In the genomic region with DNA sequence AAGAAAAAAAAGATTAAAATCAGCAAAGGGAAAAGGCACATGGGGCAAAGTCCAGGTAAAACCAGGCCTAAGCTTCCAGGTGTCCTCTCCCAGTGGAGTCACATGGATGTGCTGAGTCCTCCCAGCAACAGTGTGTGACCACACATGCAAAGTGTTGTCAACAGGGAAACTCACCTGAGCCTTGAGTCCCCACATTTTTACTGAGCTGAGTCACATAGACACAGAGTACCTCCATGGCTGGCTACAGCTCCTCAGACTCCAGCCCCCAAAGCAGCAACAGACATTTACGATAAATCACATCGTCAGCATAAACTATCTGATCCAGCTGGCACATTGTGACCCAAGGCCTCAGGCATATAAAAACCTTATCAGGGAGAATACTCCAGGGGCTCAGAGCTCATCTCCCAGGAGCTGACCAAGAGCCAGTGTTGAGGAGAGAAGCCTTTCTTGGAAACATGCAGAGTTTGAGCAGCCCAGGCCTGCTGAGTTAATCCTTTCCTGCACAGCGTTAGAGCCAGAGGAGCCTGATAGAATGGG, we compare ENCODE assay signal across 3 cellular contexts.
TF ChIP-seq lines count a peak whose summit lies in the region.

No MANE protein-coding gene starts in this region.

TF ChIP-seq in GM23338, 12 proteins besides CTCF, POLR2A, EP300 and RAD21 (continued from another document):
- TF ChIP-seq EZH2 (IDR thresholded peaks at IDR 0.05; ENCODE audit: low read depth, unreplicated experiment) (no peak), CREB1 (CRISPR knock-in tag; IDR thresholded peaks at IDR 0.05; ENCODE audit: low read depth) (no peak), ZNF331 (CRISPR knock-in tag; IDR thresholded peaks at IDR 0.05; ENCODE audit: low read depth) (no peak), NANOG (IDR thresholded peaks at IDR 0.05; ENCODE audit: borderline replicate concordance) (no peak), JUNB (IDR thresholded peaks at IDR 0.05; ENCODE audit: unreplicated experiment) (no peak), ZNF114 (CRISPR knock-in tag; IDR thresholded peaks at IDR 0.05) (no peak), EZH2phosphoT487 (IDR thresholded peaks at IDR 0.05; ENCODE audit: unreplicated experiment) (no peak), STAT1 (IDR thresholded peaks at IDR 0.05; ENCODE audit: unreplicated experiment) (no peak), POLR2AphosphoS5 (IDR thresholded peaks at IDR 0.05; ENCODE audit: low read depth) (no peak)
- TF ChIP-seq, protein P1, sequence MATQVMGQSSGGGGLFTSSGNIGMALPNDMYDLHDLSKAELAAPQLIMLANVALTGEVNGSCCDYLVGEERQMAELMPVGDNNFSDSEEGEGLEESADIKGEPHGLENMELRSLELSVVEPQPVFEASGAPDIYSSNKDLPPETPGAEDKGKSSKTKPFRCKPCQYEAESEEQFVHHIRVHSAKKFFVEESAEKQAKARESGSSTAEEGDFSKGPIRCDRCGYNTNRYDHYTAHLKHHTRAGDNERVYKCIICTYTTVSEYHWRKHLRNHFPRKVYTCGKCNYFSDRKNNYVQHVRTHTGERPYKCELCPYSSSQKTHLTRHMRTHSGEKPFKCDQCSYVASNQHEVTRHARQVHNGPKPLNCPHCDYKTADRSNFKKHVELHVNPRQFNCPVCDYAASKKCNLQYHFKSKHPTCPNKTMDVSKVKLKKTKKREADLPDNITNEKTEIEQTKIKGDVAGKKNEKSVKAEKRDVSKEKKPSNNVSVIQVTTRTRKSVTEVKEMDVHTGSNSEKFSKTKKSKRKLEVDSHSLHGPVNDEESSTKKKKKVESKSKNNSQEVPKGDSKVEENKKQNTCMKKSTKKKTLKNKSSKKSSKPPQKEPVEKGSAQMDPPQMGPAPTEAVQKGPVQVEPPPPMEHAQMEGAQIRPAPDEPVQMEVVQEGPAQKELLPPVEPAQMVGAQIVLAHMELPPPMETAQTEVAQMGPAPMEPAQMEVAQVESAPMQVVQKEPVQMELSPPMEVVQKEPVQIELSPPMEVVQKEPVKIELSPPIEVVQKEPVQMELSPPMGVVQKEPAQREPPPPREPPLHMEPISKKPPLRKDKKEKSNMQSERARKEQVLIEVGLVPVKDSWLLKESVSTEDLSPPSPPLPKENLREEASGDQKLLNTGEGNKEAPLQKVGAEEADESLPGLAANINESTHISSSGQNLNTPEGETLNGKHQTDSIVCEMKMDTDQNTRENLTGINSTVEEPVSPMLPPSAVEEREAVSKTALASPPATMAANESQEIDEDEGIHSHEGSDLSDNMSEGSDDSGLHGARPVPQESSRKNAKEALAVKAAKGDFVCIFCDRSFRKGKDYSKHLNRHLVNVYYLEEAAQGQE (IDR thresholded peaks at IDR 0.05; ENCODE audit: unreplicated experiment): no peak
TF ChIP-seq in GM23338: peak in this region for 0.

TF ChIP-seq in WTC11, 78 proteins besides CTCF, POLR2A, EP300 and RAD21 (continued from another document):
- TF ChIP-seq, protein P2, sequence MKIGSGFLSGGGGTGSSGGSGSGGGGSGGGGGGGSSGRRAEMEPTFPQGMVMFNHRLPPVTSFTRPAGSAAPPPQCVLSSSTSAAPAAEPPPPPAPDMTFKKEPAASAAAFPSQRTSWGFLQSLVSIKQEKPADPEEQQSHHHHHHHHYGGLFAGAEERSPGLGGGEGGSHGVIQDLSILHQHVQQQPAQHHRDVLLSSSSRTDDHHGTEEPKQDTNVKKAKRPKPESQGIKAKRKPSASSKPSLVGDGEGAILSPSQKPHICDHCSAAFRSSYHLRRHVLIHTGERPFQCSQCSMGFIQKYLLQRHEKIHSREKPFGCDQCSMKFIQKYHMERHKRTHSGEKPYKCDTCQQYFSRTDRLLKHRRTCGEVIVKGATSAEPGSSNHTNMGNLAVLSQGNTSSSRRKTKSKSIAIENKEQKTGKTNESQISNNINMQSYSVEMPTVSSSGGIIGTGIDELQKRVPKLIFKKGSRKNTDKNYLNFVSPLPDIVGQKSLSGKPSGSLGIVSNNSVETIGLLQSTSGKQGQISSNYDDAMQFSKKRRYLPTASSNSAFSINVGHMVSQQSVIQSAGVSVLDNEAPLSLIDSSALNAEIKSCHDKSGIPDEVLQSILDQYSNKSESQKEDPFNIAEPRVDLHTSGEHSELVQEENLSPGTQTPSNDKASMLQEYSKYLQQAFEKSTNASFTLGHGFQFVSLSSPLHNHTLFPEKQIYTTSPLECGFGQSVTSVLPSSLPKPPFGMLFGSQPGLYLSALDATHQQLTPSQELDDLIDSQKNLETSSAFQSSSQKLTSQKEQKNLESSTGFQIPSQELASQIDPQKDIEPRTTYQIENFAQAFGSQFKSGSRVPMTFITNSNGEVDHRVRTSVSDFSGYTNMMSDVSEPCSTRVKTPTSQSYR (CRISPR knock-in tag; IDR thresholded peaks at IDR 0.05): no peak
- TF ChIP-seq, protein P3, sequence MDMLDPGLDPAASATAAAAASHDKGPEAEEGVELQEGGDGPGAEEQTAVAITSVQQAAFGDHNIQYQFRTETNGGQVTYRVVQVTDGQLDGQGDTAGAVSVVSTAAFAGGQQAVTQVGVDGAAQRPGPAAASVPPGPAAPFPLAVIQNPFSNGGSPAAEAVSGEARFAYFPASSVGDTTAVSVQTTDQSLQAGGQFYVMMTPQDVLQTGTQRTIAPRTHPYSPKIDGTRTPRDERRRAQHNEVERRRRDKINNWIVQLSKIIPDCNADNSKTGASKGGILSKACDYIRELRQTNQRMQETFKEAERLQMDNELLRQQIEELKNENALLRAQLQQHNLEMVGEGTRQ (CRISPR knock-in tag; IDR thresholded peaks at IDR 0.05): no peak
- TF ChIP-seq, protein P4, sequence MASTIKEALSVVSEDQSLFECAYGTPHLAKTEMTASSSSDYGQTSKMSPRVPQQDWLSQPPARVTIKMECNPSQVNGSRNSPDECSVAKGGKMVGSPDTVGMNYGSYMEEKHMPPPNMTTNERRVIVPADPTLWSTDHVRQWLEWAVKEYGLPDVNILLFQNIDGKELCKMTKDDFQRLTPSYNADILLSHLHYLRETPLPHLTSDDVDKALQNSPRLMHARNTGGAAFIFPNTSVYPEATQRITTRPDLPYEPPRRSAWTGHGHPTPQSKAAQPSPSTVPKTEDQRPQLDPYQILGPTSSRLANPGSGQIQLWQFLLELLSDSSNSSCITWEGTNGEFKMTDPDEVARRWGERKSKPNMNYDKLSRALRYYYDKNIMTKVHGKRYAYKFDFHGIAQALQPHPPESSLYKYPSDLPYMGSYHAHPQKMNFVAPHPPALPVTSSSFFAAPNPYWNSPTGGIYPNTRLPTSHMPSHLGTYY (CRISPR knock-in tag; IDR thresholded peaks at IDR 0.05): no peak
- TF ChIP-seq ZNF263 (CRISPR knock-in tag; IDR thresholded peaks at IDR 0.05; ENCODE audit: low read depth): no peak
- TF ChIP-seq, protein P5, sequence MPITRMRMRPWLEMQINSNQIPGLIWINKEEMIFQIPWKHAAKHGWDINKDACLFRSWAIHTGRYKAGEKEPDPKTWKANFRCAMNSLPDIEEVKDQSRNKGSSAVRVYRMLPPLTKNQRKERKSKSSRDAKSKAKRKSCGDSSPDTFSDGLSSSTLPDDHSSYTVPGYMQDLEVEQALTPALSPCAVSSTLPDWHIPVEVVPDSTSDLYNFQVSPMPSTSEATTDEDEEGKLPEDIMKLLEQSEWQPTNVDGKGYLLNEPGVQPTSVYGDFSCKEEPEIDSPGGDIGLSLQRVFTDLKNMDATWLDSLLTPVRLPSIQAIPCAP (CRISPR knock-in tag; IDR thresholded peaks at IDR 0.05): no peak
- TF ChIP-seq JAZF1 (CRISPR knock-in tag; IDR thresholded peaks at IDR 0.05): no peak
- no peak for TF ChIP-seq GABPB1 (CRISPR knock-in tag; IDR thresholded peaks at IDR 0.05)
- TF ChIP-seq ZNF232 (CRISPR knock-in tag; IDR thresholded peaks at IDR 0.05): no peak

TF ChIP-seq in HepG2, 621 proteins besides CTCF, POLR2A, EP300 and RAD21 (continued from another document):
- TF ChIP-seq, protein P6, sequence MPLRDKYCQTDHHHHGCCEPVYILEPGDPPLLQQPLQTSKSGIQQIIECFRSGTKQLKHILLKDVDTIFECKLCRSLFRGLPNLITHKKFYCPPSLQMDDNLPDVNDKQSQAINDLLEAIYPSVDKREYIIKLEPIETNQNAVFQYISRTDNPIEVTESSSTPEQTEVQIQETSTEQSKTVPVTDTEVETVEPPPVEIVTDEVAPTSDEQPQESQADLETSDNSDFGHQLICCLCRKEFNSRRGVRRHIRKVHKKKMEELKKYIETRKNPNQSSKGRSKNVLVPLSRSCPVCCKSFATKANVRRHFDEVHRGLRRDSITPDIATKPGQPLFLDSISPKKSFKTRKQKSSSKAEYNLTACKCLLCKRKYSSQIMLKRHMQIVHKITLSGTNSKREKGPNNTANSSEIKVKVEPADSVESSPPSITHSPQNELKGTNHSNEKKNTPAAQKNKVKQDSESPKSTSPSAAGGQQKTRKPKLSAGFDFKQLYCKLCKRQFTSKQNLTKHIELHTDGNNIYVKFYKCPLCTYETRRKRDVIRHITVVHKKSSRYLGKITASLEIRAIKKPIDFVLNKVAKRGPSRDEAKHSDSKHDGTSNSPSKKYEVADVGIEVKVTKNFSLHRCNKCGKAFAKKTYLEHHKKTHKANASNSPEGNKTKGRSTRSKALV (CRISPR knock-in tag; IDR thresholded peaks at IDR 0.05): no peak
- TF ChIP-seq ZMAT3 (CRISPR knock-in tag; conservative IDR thresholded peaks at IDR 0.05): no peak
- no peak for TF ChIP-seq RELA (CRISPR knock-in tag; IDR thresholded peaks at IDR 0.05)
- TF ChIP-seq ZNF564 (CRISPR knock-in tag; IDR thresholded peaks at IDR 0.05): no peak
- TF ChIP-seq ZNF850 (CRISPR knock-in tag; conservative IDR thresholded peaks at IDR 0.05): no peak
- TF ChIP-seq CAMTA2 (CRISPR knock-in tag; IDR thresholded peaks at IDR 0.05; ENCODE audit: borderline replicate concordance): no peak
- peak; percentile 37; the same call in 1 of the 2 replicates for TF ChIP-seq FOSL2 (CRISPR knock-in tag; IDR thresholded peaks at IDR 0.05)
- TF ChIP-seq FOXA3 (CRISPR knock-in tag; IDR thresholded peaks at IDR 0.05): 0 out of 2 replicates have a peak, but pooled peaks have one; percentile 24
- TF ChIP-seq, protein P7, sequence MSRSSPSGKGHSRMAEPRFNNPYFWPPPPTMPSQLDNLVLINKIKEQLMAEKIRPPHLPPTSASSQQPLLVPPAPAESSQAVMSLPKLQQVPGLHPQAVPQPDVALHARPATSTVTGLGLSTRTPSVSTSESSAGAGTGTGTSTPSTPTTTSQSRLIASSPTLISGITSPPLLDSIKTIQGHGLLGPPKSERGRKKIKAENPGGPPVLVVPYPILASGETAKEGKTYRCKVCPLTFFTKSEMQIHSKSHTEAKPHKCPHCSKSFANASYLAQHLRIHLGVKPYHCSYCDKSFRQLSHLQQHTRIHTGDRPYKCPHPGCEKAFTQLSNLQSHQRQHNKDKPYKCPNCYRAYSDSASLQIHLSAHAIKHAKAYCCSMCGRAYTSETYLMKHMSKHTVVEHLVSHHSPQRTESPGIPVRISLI (CRISPR knock-in tag; IDR thresholded peaks at IDR 0.05; ENCODE audit: borderline replicate concordance): peak; percentile 42; the same call in 1 of the 2 replicates
- TF ChIP-seq, protein P8, sequence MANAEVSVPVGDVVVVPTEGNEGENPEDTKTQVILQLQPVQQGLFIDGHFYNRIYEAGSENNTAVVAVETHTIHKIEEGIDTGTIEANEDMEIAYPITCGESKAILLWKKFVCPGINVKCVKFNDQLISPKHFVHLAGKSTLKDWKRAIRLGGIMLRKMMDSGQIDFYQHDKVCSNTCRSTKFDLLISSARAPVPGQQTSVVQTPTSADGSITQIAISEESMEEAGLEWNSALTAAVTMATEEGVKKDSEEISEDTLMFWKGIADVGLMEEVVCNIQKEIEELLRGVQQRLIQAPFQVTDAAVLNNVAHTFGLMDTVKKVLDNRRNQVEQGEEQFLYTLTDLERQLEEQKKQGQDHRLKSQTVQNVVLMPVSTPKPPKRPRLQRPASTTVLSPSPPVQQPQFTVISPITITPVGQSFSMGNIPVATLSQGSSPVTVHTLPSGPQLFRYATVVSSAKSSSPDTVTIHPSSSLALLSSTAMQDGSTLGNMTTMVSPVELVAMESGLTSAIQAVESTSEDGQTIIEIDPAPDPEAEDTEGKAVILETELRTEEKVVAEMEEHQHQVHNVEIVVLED (CRISPR knock-in tag; IDR thresholded peaks at IDR 0.05; ENCODE audit: borderline replicate concordance): no peak
- no peak for TF ChIP-seq MBNL3 (CRISPR knock-in tag; conservative IDR thresholded peaks at IDR 0.05)
- peak; percentile 97 for TF ChIP-seq MAFK (conservative IDR thresholded peaks at IDR 0.05 in 1 of 2, IDR thresholded peaks at IDR 0.05 in 1 of 2; ENCODE audit: low read length in 2 of 2)
